1 cellular context compared by ENCODE assay signal in the genomic region with DNA sequence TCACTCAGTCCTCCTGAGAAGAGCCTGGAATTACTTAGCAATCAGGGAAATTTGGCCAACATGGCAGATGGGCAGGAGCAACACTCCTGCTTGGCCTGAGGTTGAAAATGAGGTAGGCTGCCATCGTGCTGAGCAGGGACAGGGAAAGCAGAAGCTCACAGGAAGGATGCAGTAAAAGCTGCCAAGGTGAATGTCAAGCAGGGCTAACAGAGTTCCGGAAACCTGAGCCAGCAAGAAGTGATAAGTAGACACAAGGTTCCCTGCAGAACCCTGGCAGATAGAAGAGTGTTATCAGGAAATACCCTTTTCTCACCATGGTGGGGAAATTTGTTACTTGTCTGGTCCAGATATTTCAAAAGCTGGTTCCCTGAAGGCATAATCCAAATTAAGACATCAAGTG.
TF ChIP-seq lines count a peak whose summit lies in the region.

No MANE protein-coding gene starts in this region.

TF ChIP-seq in H1, 55 proteins besides CTCF, POLR2A, EP300 and RAD21:
- TF ChIP-seq, protein P1, sequence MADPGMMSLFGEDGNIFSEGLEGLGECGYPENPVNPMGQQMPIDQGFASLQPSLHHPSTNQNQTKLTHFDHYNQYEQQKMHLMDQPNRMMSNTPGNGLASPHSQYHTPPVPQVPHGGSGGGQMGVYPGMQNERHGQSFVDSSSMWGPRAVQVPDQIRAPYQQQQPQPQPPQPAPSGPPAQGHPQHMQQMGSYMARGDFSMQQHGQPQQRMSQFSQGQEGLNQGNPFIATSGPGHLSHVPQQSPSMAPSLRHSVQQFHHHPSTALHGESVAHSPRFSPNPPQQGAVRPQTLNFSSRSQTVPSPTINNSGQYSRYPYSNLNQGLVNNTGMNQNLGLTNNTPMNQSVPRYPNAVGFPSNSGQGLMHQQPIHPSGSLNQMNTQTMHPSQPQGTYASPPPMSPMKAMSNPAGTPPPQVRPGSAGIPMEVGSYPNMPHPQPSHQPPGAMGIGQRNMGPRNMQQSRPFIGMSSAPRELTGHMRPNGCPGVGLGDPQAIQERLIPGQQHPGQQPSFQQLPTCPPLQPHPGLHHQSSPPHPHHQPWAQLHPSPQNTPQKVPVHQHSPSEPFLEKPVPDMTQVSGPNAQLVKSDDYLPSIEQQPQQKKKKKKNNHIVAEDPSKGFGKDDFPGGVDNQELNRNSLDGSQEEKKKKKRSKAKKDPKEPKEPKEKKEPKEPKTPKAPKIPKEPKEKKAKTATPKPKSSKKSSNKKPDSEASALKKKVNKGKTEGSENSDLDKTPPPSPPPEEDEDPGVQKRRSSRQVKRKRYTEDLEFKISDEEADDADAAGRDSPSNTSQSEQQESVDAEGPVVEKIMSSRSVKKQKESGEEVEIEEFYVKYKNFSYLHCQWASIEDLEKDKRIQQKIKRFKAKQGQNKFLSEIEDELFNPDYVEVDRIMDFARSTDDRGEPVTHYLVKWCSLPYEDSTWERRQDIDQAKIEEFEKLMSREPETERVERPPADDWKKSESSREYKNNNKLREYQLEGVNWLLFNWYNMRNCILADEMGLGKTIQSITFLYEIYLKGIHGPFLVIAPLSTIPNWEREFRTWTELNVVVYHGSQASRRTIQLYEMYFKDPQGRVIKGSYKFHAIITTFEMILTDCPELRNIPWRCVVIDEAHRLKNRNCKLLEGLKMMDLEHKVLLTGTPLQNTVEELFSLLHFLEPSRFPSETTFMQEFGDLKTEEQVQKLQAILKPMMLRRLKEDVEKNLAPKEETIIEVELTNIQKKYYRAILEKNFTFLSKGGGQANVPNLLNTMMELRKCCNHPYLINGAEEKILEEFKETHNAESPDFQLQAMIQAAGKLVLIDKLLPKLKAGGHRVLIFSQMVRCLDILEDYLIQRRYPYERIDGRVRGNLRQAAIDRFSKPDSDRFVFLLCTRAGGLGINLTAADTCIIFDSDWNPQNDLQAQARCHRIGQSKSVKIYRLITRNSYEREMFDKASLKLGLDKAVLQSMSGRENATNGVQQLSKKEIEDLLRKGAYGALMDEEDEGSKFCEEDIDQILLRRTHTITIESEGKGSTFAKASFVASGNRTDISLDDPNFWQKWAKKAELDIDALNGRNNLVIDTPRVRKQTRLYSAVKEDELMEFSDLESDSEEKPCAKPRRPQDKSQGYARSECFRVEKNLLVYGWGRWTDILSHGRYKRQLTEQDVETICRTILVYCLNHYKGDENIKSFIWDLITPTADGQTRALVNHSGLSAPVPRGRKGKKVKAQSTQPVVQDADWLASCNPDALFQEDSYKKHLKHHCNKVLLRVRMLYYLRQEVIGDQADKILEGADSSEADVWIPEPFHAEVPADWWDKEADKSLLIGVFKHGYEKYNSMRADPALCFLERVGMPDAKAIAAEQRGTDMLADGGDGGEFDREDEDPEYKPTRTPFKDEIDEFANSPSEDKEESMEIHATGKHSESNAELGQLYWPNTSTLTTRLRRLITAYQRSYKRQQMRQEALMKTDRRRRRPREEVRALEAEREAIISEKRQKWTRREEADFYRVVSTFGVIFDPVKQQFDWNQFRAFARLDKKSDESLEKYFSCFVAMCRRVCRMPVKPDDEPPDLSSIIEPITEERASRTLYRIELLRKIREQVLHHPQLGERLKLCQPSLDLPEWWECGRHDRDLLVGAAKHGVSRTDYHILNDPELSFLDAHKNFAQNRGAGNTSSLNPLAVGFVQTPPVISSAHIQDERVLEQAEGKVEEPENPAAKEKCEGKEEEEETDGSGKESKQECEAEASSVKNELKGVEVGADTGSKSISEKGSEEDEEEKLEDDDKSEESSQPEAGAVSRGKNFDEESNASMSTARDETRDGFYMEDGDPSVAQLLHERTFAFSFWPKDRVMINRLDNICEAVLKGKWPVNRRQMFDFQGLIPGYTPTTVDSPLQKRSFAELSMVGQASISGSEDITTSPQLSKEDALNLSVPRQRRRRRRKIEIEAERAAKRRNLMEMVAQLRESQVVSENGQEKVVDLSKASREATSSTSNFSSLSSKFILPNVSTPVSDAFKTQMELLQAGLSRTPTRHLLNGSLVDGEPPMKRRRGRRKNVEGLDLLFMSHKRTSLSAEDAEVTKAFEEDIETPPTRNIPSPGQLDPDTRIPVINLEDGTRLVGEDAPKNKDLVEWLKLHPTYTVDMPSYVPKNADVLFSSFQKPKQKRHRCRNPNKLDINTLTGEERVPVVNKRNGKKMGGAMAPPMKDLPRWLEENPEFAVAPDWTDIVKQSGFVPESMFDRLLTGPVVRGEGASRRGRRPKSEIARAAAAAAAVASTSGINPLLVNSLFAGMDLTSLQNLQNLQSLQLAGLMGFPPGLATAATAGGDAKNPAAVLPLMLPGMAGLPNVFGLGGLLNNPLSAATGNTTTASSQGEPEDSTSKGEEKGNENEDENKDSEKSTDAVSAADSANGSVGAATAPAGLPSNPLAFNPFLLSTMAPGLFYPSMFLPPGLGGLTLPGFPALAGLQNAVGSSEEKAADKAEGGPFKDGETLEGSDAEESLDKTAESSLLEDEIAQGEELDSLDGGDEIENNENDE (IDR thresholded peaks at IDR 0.05; ENCODE audit: insufficient replicate concordance, low read length) = no peak
- TF ChIP-seq SIX5 (IDR thresholded peaks at IDR 0.05; ENCODE audit: low read depth, low read length) (no peak), RFX5 (IDR thresholded peaks at IDR 0.05; ENCODE audit: borderline replicate concordance, low read depth, low read length) (no peak), SUZ12 (IDR thresholded peaks at IDR 0.05; ENCODE audit: low read length) (no peak), ASH2L (IDR thresholded peaks at IDR 0.05; ENCODE audit: low read length) (no peak), SP2 (IDR thresholded peaks at IDR 0.05; ENCODE audit: low read length) (no peak), NANOG (IDR thresholded peaks at IDR 0.05; ENCODE audit: insufficient read depth, low read depth, low read length, poor library complexity, severe bottlenecking) (no peak), TAF7 (optimal IDR thresholded peaks at IDR 0.05; ENCODE audit: borderline replicate concordance, low read depth, low read length) (no peak), SP1 (IDR thresholded peaks at IDR 0.05; ENCODE audit: low read depth, low read length) (no peak), CHD1 (IDR thresholded peaks at IDR 0.05; ENCODE audit: low read depth, low read length) (no peak), GABPA (IDR thresholded peaks at IDR 0.05; ENCODE audit: borderline replicate concordance, insufficient read depth, low read length) (no peak), SIRT6 (IDR thresholded peaks at IDR 0.05; ENCODE audit: low read length) (no peak), POU5F1 (IDR thresholded peaks at IDR 0.05; ENCODE audit: low read depth, low read length) (no peak), FOSL1 (IDR thresholded peaks at IDR 0.05; ENCODE audit: insufficient read depth, low read depth, low read length) (no peak), MAFK (IDR thresholded peaks at IDR 0.05; ENCODE audit: low read depth, low read length) (no peak), CHD2 (IDR thresholded peaks at IDR 0.05; ENCODE audit: low read length) (no peak), CREB1 (IDR thresholded peaks at IDR 0.05) (no peak), CEBPB (IDR thresholded peaks at IDR 0.05; ENCODE audit: low read depth, low read length) (no peak), NRF1 (IDR thresholded peaks at IDR 0.05; ENCODE audit: low read depth, low read length) (no peak)
- TF ChIP-seq, protein P2, sequence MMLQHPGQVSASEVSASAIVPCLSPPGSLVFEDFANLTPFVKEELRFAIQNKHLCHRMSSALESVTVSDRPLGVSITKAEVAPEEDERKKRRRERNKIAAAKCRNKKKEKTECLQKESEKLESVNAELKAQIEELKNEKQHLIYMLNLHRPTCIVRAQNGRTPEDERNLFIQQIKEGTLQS (IDR thresholded peaks at IDR 0.05; ENCODE audit: insufficient read depth, low read depth, low read length) = no peak
